In the genomic region with DNA sequence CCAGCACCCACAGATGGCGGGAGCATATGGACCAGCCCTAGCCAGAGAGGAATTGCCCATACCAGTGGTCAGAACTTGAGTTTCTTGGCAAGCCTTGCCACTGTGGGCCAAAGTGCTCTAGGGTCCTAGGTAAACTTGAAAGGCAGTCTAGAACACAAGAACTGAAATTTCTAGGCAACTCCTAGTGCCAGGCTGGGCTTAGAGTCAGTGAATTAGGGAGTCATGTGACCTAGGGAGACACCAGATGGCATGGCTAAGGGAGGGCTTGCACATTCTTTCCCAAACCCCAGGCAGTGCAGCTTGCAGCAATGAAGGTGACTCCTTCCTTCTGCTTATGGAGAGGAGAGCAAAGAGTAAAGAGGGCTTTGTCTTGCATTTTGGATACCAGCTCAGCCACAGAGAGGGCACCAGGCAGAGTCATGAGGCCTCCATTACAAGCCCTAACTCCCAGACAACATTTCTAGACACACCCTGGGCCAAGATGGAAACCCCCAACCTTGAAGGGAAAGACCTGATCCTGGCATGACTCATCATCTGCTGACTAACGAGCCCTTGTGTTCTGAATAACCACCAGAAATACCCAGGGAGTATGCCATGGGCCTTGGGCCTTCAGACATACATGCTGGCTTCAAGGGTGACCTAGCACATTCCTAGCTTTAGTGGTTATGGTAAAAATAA, we compare ENCODE assay signal across 12 cellular contexts. TPM values are rescaled to one million over a fixed set of nuclear protein-coding genes. Genes with fewer than 3 reads are reported as not detected.
DNase-seq lines count a peak whose midpoint lies in the region; ATAC-seq lines count a peak whose summit lies in the region.
"Had no signal": no experiment of that assay in that cellular context is flagged by ENCODE, and none has a peak within 500 bp of the region (broad histone marks: within the 10 kb centered on the region; RNA-seq: fewer than 3 reads in every experiment).

No MANE protein-coding gene starts in this region.

- no peak overlapping the region for H4K8ac ChIP-seq in trophoblast cell (ENCODE audit: low read depth, low read length)

- no peak overlapping the region for H4K91ac ChIP-seq in trophoblast cell (ENCODE audit: low read depth, low read length)

- no peak overlapping the region for H2AFZ ChIP-seq in trophoblast cell (ENCODE audit: insufficient read depth, low read length, poor library complexity)

- H3K27ac ChIP-seq in trophoblast cell (ENCODE audit: low read depth, low read length): no peak overlapping the region

- no peak overlapping the region for H3K23ac ChIP-seq in trophoblast cell (ENCODE audit: low read length)

- H3K9me3 Mint-ChIP-seq in activated CD4-positive, alpha-beta memory T cell treated with anti-CD3 and anti-CD28 coated beads for 36 hours: peaks cover 25% of the 10 kb centered on the region
- H3K9me3 Mint-ChIP-seq in activated CD4-positive, alpha-beta memory T cell treated with anti-CD3 and anti-CD28 coated beads, Interleukin-2, amount 10 ng/mL, durations not matched to agents 7 days and 5 days: peaks cover 2% of the 10 kb centered on the region
- H3K9me3 Mint-ChIP-seq: activated T-helper 2 cell treated with anti-CD3 and anti-CD28 coated beads, Interferon-gamma antibody, Interleukin-2, Interleukin-4, amounts not matched to agents 10 μg/mL and 5 μg/mL and 100 μg/mL, durations not matched to agents 14 hours and 24 hours and 36 hours had no signal

- H4K12ac ChIP-seq in trophoblast cell (ENCODE audit: low read depth, low read length): no peak overlapping the region

- H3K27me3 ChIP-seq in trophoblast cell (ENCODE audit: insufficient read depth, low read length): no peaks in the 10 kb centered on the region

- H3K79me1 ChIP-seq in trophoblast cell (ENCODE audit: low read length): no peaks in the 10 kb centered on the region

- H3K4me2 ChIP-seq in trophoblast cell (ENCODE audit: low read length): no peak overlapping the region

- H2BK5ac ChIP-seq in trophoblast cell (ENCODE audit: low read depth, low read length, poor library complexity): no peak overlapping the region

- no peaks in the 10 kb centered on the region for H3K36me3 Mint-ChIP-seq in activated CD4-positive, alpha-beta memory T cell treated with anti-CD3 and anti-CD28 coated beads for 36 hours
- H3K36me3 Mint-ChIP-seq in activated CD4-positive, alpha-beta memory T cell treated with anti-CD3 and anti-CD28 coated beads, Interleukin-2, amount 10 ng/mL, durations not matched to agents 7 days and 5 days (ENCODE audit: low read depth): no peaks in the 10 kb centered on the region
- H3K36me3 Mint-ChIP-seq: naive B cell had no signal

- no peaks in the 10 kb centered on the region for H3K36me3 ChIP-seq in trophoblast cell (ENCODE audit: control insufficient read depth in 1 of 2, insufficient read depth in 2 of 2, low read length in 2 of 2)

- DNase-seq in activated CD4-positive, alpha-beta memory T cell treated with anti-CD3 and anti-CD28 coated beads for 36 hours: peak; percentile 52
- DNase-seq in activated CD4-positive, alpha-beta memory T cell treated with anti-CD3 and anti-CD28 coated beads, Interleukin-2, amount 10 ng/mL, durations not matched to agents 7 days and 5 days: no peak
- DNase-seq in LoVo (ENCODE audit: low spot score): peak; percentile 8
- peak; percentile 37 to 53 for DNase-seq in trophoblast cell
- no peak for DNase-seq in NCI-H2196 (lab: John Stamatoyannopoulos, UW; ENCODE audit: unreplicated experiment)
- DNase-seq in NCI-H1105 (lab: John Stamatoyannopoulos, UW): no peak
- no peak for DNase-seq in C1 segment of cervical spinal cord (lab: John Stamatoyannopoulos, UW)
- DNase-seq: naive B cell had no signal

- H3K4me1 Mint-ChIP-seq in activated CD4-positive, alpha-beta memory T cell treated with anti-CD3 and anti-CD28 coated beads for 36 hours (ENCODE audit: low read depth): no peaks in the 10 kb centered on the region
- H3K4me1 Mint-ChIP-seq in activated CD4-positive, alpha-beta memory T cell treated with anti-CD3 and anti-CD28 coated beads, Interleukin-2, amount 10 ng/mL, durations not matched to agents 7 days and 5 days: peaks cover 2% of the 10 kb centered on the region
- H3K4me1 Mint-ChIP-seq: naive B cell had no signal

- no peaks in the 10 kb centered on the region for H3K4me1 ChIP-seq in trophoblast cell (ENCODE audit: control insufficient read depth in 1 of 2, insufficient read depth in 2 of 2, low read length in 2 of 2)

- CTCF ChIA-PET in activated CD4-positive, alpha-beta memory T cell treated with anti-CD3 and anti-CD28 coated beads for 36 hours (lab: Charles Lee): no interaction called here
- CTCF ChIA-PET in activated CD4-positive, alpha-beta memory T cell treated with anti-CD3 and anti-CD28 coated beads, Interleukin-2, amount 10 ng/mL, durations not matched to agents 7 days and 5 days (lab: Charles Lee): no interaction called here

- H2BK12ac ChIP-seq in trophoblast cell (ENCODE audit: low read length): no peak overlapping the region

- no peaks in the 10 kb centered on the region for H3K9me3 ChIP-seq in trophoblast cell (ENCODE audit: insufficient read depth, low read depth, low read length)

- peak; percentile 93 for ATAC-seq in HG02610 (IDR thresholded peaks at IDR 0.05; ENCODE audit: unreplicated experiment)

- H2BK120ac ChIP-seq in trophoblast cell (ENCODE audit: insufficient read depth, low read length, poor library complexity): no peak overlapping the region

- no peak overlapping the region for H3K4ac ChIP-seq in trophoblast cell (ENCODE audit: low read depth, low read length)

- WGBS in trophoblast cell (ENCODE audit: extremely low coverage, insufficient coverage, insufficient read length): no CpG with 5 or more reads among the region's 2 CpGs

- H3K4me3 ChIP-seq in trophoblast cell (ENCODE audit: low read depth, low read length): no peak overlapping the region

- H3K14ac ChIP-seq in trophoblast cell (ENCODE audit: low read length): no peak overlapping the region

- intact Hi-C loops in activated CD4-positive, alpha-beta memory T cell treated with anti-CD3 and anti-CD28 coated beads for 36 hours (cut with micrococcal nuclease): no loop called here

- H2AK5ac ChIP-seq in trophoblast cell (ENCODE audit: low read length): no peak overlapping the region

- H3K4me3 Mint-ChIP-seq in activated CD4-positive, alpha-beta memory T cell treated with anti-CD3 and anti-CD28 coated beads for 36 hours: no peak overlapping the region
- H3K4me3 Mint-ChIP-seq in activated CD4-positive, alpha-beta memory T cell treated with anti-CD3 and anti-CD28 coated beads, Interleukin-2, amount 10 ng/mL, durations not matched to agents 7 days and 5 days: no peak overlapping the region
- H3K4me3 Mint-ChIP-seq: naive B cell had no signal

- no peaks in the 10 kb centered on the region for H3K27me3 Mint-ChIP-seq in activated CD4-positive, alpha-beta memory T cell treated with anti-CD3 and anti-CD28 coated beads for 36 hours
- H3K27me3 Mint-ChIP-seq in activated CD4-positive, alpha-beta memory T cell treated with anti-CD3 and anti-CD28 coated beads, Interleukin-2, amount 10 ng/mL, durations not matched to agents 7 days and 5 days: no peaks in the 10 kb centered on the region
- H3K27me3 Mint-ChIP-seq: naive B cell had no signal

- no peak overlapping the region for H3K18ac ChIP-seq in trophoblast cell (ENCODE audit: low read length)

- H3K27ac Mint-ChIP-seq in activated CD4-positive, alpha-beta memory T cell treated with anti-CD3 and anti-CD28 coated beads for 36 hours: no peak overlapping the region
- no peak overlapping the region for H3K27ac Mint-ChIP-seq in activated CD4-positive, alpha-beta memory T cell treated with anti-CD3 and anti-CD28 coated beads, Interleukin-2, amount 10 ng/mL, durations not matched to agents 7 days and 5 days
- H3K27ac Mint-ChIP-seq: activated T-helper 2 cell treated with anti-CD3 and anti-CD28 coated beads, Interferon-gamma antibody, Interleukin-2, Interleukin-4, amounts not matched to agents 10 μg/mL and 5 μg/mL and 100 μg/mL, durations not matched to agents 14 hours and 24 hours and 36 hours; naive B cell had no signal

- POLR2A ChIA-PET in activated CD4-positive, alpha-beta memory T cell treated with anti-CD3 and anti-CD28 coated beads for 36 hours (lab: Charles Lee): no interaction called here
- POLR2A ChIA-PET in activated CD4-positive, alpha-beta memory T cell treated with anti-CD3 and anti-CD28 coated beads, Interleukin-2, amount 10 ng/mL, durations not matched to agents 7 days and 5 days (lab: Charles Lee): no interaction called here

- H3K9ac ChIP-seq in trophoblast cell (ENCODE audit: low read length): no peak overlapping the region

- H3K79me2 ChIP-seq in trophoblast cell (ENCODE audit: control insufficient read depth, insufficient read depth, low read length, poor library complexity): no peaks in the 10 kb centered on the region

RNA-seq across cellular contexts. Expression of a gene that starts 19.2 kb away (rescaled TPM):
- not detected for total RNA-seq in activated CD4-positive, alpha-beta memory T cell treated with anti-CD3 and anti-CD28 coated beads for 36 hours
- not detected for total RNA-seq in activated CD4-positive, alpha-beta memory T cell treated with anti-CD3 and anti-CD28 coated beads, Interleukin-2, amount 10 ng/mL, durations not matched to agents 7 days and 5 days
- polyA plus RNA-seq in trophoblast cell (2013): not detected in 2 replicates
- total RNA-seq: activated T-helper 2 cell treated with anti-CD3 and anti-CD28 coated beads, Interferon-gamma antibody, Interleukin-2, Interleukin-4, amounts not matched to agents 10 μg/mL and 5 μg/mL and 100 μg/mL, durations not matched to agents 14 hours and 24 hours and 36 hours; fibroblast of lung; H1 had no signal
- polyA plus RNA-seq: fibroblast of lung, H1 had no signal

RNA-seq across cellular contexts. Expression of a gene that starts 29.9 kb away (rescaled TPM):
- not detected for total RNA-seq in activated CD4-positive, alpha-beta memory T cell treated with anti-CD3 and anti-CD28 coated beads for 36 hours
- total RNA-seq in activated CD4-positive, alpha-beta memory T cell treated with anti-CD3 and anti-CD28 coated beads, Interleukin-2, amount 10 ng/mL, durations not matched to agents 7 days and 5 days: not detected
- polyA plus RNA-seq in trophoblast cell (2013): not detected in 2 replicates
- total RNA-seq: activated T-helper 2 cell treated with anti-CD3 and anti-CD28 coated beads, Interferon-gamma antibody, Interleukin-2, Interleukin-4, amounts not matched to agents 10 μg/mL and 5 μg/mL and 100 μg/mL, durations not matched to agents 14 hours and 24 hours and 36 hours; fibroblast of lung; H1 had no signal
- polyA plus RNA-seq: fibroblast of lung, H1 had no signal

RNA-seq across cellular contexts. Expression of a gene that starts 42.5 kb away (rescaled TPM):
- total RNA-seq in activated CD4-positive, alpha-beta memory T cell treated with anti-CD3 and anti-CD28 coated beads for 36 hours: not detected
- not detected for total RNA-seq in activated CD4-positive, alpha-beta memory T cell treated with anti-CD3 and anti-CD28 coated beads, Interleukin-2, amount 10 ng/mL, durations not matched to agents 7 days and 5 days
- polyA plus RNA-seq in trophoblast cell (2013): not detected in 2 replicates
- total RNA-seq: activated T-helper 2 cell treated with anti-CD3 and anti-CD28 coated beads, Interferon-gamma antibody, Interleukin-2, Interleukin-4, amounts not matched to agents 10 μg/mL and 5 μg/mL and 100 μg/mL, durations not matched to agents 14 hours and 24 hours and 36 hours; fibroblast of lung; H1 had no signal
- polyA plus RNA-seq: fibroblast of lung, H1 had no signal

RNA-seq across cellular contexts. Expression of a gene that starts 45.4 kb away (rescaled TPM):
- total RNA-seq in activated CD4-positive, alpha-beta memory T cell treated with anti-CD3 and anti-CD28 coated beads for 36 hours: not detected
- total RNA-seq in activated CD4-positive, alpha-beta memory T cell treated with anti-CD3 and anti-CD28 coated beads, Interleukin-2, amount 10 ng/mL, durations not matched to agents 7 days and 5 days: not detected
- not detected in 2 replicates for polyA plus RNA-seq in trophoblast cell (2013)
- total RNA-seq: activated T-helper 2 cell treated with anti-CD3 and anti-CD28 coated beads, Interferon-gamma antibody, Interleukin-2, Interleukin-4, amounts not matched to agents 10 μg/mL and 5 μg/mL and 100 μg/mL, durations not matched to agents 14 hours and 24 hours and 36 hours; fibroblast of lung; H1 had no signal
- polyA plus RNA-seq: fibroblast of lung had no signal

Comparison
In these comparisons a context has a peak if more than half of its experiments do, and no peak if none do; other contexts are left out.
1. DNase-seq: peak in activated CD4-positive, alpha-beta memory T cell treated with anti-CD3 and anti-CD28 coated beads for 36 hours (single experiment), LoVo (single experiment) and trophoblast cell (2 of 2); none in activated CD4-positive, alpha-beta memory T cell treated with anti-CD3 and anti-CD28 coated beads, Interleukin-2, amount 10 ng/mL, durations not matched to agents 7 days and 5 days (single experiment), NCI-H2196 (single experiment), NCI-H1105 (single experiment) and C1 segment of cervical spinal cord (0 of 14).